In the genomic region with DNA sequence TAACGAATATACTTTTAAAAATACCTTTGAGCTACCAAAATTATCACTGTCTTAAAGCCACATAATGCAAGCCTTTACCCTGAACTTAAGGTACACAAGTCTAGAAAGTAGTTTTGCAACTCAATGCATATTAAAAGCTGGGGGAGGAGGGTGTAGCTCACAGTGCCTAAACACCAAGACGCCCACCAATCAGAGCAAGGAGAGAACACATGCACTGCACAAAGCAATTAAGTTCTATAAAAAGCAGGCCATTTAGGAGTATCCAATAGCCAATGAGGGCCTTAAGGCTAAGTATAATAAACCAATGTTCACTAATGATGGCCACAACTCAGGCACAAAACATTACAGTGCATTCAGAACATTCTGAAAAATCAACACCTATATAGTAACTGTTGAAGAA, we compare ENCODE assay signal across 1 cellular context.
TF ChIP-seq lines count a peak whose summit lies in the region.

No MANE protein-coding gene starts in this region.

TF ChIP-seq in GM23338, 12 proteins besides CTCF, POLR2A, EP300 and RAD21 (continued from another document):
- TF ChIP-seq, protein P1, sequence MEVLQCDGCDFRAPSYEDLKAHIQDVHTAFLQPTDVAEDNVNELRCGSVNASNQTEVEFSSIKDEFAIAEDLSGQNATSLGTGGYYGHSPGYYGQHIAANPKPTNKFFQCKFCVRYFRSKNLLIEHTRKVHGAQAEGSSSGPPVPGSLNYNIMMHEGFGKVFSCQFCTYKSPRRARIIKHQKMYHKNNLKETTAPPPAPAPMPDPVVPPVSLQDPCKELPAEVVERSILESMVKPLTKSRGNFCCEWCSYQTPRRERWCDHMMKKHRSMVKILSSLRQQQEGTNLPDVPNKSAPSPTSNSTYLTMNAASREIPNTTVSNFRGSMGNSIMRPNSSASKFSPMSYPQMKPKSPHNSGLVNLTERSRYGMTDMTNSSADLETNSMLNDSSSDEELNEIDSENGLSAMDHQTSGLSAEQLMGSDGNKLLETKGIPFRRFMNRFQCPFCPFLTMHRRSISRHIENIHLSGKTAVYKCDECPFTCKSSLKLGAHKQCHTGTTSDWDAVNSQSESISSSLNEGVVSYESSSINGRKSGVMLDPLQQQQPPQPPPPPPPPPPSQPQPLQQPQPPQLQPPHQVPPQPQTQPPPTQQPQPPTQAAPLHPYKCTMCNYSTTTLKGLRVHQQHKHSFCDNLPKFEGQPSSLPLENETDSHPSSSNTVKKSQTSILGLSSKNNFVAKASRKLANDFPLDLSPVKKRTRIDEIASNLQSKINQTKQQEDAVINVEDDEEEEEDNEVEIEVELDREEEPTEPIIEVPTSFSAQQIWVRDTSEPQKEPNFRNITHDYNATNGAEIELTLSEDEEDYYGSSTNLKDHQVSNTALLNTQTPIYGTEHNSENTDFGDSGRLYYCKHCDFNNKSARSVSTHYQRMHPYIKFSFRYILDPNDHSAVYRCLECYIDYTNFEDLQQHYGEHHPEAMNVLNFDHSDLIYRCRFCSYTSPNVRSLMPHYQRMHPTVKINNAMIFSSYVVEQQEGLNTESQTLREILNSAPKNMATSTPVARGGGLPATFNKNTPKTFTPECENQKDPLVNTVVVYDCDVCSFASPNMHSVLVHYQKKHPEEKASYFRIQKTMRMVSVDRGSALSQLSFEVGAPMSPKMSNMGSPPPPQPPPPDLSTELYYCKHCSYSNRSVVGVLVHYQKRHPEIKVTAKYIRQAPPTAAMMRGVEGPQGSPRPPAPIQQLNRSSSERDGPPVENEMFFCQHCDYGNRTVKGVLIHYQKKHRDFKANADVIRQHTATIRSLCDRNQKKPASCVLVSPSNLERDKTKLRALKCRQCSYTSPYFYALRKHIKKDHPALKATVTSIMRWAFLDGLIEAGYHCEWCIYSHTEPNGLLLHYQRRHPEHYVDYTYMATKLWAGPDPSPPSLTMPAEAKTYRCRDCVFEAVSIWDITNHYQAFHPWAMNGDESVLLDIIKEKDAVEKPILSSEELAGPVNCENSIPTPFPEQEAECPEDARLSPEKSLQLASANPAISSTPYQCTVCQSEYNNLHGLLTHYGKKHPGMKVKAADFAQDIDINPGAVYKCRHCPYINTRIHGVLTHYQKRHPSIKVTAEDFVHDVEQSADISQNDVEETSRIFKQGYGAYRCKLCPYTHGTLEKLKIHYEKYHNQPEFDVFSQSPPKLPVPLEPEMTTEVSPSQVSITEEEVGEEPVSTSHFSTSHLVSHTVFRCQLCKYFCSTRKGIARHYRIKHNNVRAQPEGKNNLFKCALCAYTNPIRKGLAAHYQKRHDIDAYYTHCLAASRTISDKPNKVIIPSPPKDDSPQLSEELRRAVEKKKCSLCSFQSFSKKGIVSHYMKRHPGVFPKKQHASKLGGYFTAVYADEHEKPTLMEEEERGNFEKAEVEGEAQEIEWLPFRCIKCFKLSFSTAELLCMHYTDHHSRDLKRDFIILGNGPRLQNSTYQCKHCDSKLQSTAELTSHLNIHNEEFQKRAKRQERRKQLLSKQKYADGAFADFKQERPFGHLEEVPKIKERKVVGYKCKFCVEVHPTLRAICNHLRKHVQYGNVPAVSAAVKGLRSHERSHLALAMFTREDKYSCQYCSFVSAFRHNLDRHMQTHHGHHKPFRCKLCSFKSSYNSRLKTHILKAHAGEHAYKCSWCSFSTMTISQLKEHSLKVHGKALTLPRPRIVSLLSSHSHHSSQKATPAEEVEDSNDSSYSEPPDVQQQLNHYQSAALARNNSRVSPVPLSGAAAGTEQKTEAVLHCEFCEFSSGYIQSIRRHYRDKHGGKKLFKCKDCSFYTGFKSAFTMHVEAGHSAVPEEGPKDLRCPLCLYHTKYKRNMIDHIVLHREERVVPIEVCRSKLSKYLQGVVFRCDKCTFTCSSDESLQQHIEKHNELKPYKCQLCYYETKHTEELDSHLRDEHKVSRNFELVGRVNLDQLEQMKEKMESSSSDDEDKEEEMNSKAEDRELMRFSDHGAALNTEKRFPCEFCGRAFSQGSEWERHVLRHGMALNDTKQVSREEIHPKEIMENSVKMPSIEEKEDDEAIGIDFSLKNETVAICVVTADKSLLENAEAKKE (CRISPR knock-in tag; IDR thresholded peaks at IDR 0.05): no peak
- TF ChIP-seq EZH2 (IDR thresholded peaks at IDR 0.05; ENCODE audit: low read depth, unreplicated experiment) (no peak), ZNF114 (CRISPR knock-in tag; IDR thresholded peaks at IDR 0.05) (no peak), STAT1 (IDR thresholded peaks at IDR 0.05; ENCODE audit: unreplicated experiment) (no peak), POLR2AphosphoS5 (IDR thresholded peaks at IDR 0.05; ENCODE audit: low read depth) (no peak), JUNB (IDR thresholded peaks at IDR 0.05; ENCODE audit: unreplicated experiment) (no peak), CREB1 (CRISPR knock-in tag; IDR thresholded peaks at IDR 0.05; ENCODE audit: low read depth) (no peak), EZH2phosphoT487 (IDR thresholded peaks at IDR 0.05; ENCODE audit: unreplicated experiment) (no peak), NANOG (IDR thresholded peaks at IDR 0.05; ENCODE audit: borderline replicate concordance) (no peak), ETS1 (IDR thresholded peaks at IDR 0.05) (no peak), ZNF331 (CRISPR knock-in tag; IDR thresholded peaks at IDR 0.05; ENCODE audit: low read depth) (no peak)
TF ChIP-seq in GM23338: peak in this region for 0.
